In genomic region chr7:151687523-151688235, GRCh38 we compare ENCODE assay signal across 8 cellular contexts.
DNase-seq lines count a peak whose midpoint lies in the region; ATAC-seq and TF ChIP-seq lines count a peak whose summit lies in the region.

No MANE protein-coding gene starts in this region.

- no peaks in the 10 kb centered on the region for H3K9me3 ChIP-seq in HEK293 (ENCODE audit: control insufficient read depth, insufficient read depth, low read depth, low read length)
- H3K9me3 ChIP-seq in iPS-18a (ENCODE audit: control insufficient read depth, low read depth, low read length), result no peaks in the 10 kb centered on the region

- ATAC-seq in HG02798 (IDR thresholded peaks at IDR 0.05; ENCODE audit: poor library complexity, unreplicated experiment), result no peak
- ATAC-seq in GM21825 (IDR thresholded peaks at IDR 0.05; ENCODE audit: unreplicated experiment), result no peak

- CTCF ChIA-PET in HEK293 (lab: Yijun Ruan, JAX), result interaction anchor here (1.6 kb wide), 1 partner anchor 19 kb away, joined by 4 read pairs; no protein-coding TSS in a partner anchor

- in situ Hi-C loops in astrocyte of the cerebellum (cut with HindIII; ENCODE audit: low sequenced_read_pairs), result no loop called here

- H3K36me3 ChIP-seq in HEK293 (ENCODE audit: control insufficient read depth in 2 of 2, insufficient read depth in 1 of 2, low read length in 2 of 2) (no peaks in the 10 kb centered on the region), iPS-18a (ENCODE audit: control insufficient read depth, low read depth, low read length) (no peaks in the 10 kb centered on the region)

- H3K27me3 ChIP-seq in iPS-18a (ENCODE audit: control insufficient read depth, insufficient read depth, low read length), result no peaks in the 10 kb centered on the region

- peak; percentile 91 for DNase-seq in astrocyte of the cerebellum (ENCODE audit: low read depth)
- DNase-seq in smooth muscle cell of the brain vasculature (ENCODE audit: low read depth, low spot score), result peak; percentile 60
- DNase-seq in NCI-H748 (lab: John Stamatoyannopoulos, UW; ENCODE audit: unreplicated experiment), result no peak
- no peak for DNase-seq in activated CD8-positive, alpha-beta memory T cell treated with anti-CD3 and anti-CD28 coated beads, Interleukin-2, amount 50 U/mL, for 4 hours

- no peak overlapping the region for H3K27ac ChIP-seq in HEK293 (ENCODE audit: extremely low read depth, low read depth, low read length)
- H3K27ac ChIP-seq in iPS-18a (ENCODE audit: low read length), result no peak overlapping the region

- H3K9ac ChIP-seq in iPS-18a (ENCODE audit: low read length), result peak overlapping the region; percentile 42

- TF ChIP-seq CTCF in HEK293 (tag by site-specific recombination; IDR thresholded peaks at IDR 0.05), result no peak
- TF ChIP-seq CTCF in astrocyte of the cerebellum (IDR thresholded peaks at IDR 0.05; ENCODE audit: low read depth, low read length, missing control alignments), result no peak

- H3K4me3 ChIP-seq in HEK293 (ENCODE audit: low read depth, low read length), result no peak overlapping the region
- no peak overlapping the region for H3K4me3 ChIP-seq in astrocyte of the cerebellum (ENCODE audit: low read depth, low read length)
- H3K4me3 ChIP-seq in iPS-18a (ENCODE audit: low read length), result no peak overlapping the region

- H3K4me1 ChIP-seq in HEK293 (ENCODE audit: control insufficient read depth, insufficient read depth, low read length) (no peaks in the 10 kb centered on the region), iPS-18a (ENCODE audit: control insufficient read depth, low read depth, low read length) (peaks cover 11% of the 10 kb centered on the region)

- POLR2A ChIA-PET in HEK293 (lab: Yijun Ruan, JAX), result interaction anchor here (1.1 kb wide), 1 partner anchor 17 kb away, joined by 4 read pairs; no protein-coding TSS in a partner anchor

TF ChIP-seq in HEK293, 187 proteins besides CTCF, POLR2A, EP300 and RAD21 (continues in another document):
- TF ChIP-seq INSM2 (tag by site-specific recombination; IDR thresholded peaks at IDR 0.05), result peak; percentile 72; the same call in 1 of the 2 replicates
- TF ChIP-seq WT1 (tag by site-specific recombination; IDR thresholded peaks at IDR 0.05), result peak; percentile 42; the same call in 1 of the 2 replicates
- TF ChIP-seq, protein P1, sequence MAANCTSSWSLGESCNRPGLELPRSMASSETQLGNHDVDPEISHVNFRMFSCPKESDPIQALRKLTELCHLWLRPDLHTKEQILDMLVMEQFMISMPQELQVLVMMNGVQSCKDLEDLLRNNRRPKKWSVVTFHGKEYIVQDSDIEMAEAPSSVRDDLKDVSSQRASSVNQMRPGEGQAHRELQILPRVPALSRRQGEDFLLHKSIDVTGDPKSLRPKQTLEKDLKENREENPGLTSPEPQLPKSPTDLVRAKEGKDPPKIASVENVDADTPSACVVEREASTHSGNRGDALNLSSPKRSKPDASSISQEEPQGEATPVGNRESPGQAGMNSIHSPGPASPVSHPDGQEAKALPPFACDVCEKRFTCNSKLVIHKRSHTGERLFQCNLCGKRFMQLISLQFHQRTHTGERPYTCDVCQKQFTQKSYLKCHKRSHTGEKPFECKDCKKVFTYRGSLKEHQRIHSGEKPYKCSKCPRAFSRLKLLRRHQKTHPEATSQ (tag by site-specific recombination; IDR thresholded peaks at IDR 0.05), result no peak
- no peak for TF ChIP-seq ZNF76 (tag by site-specific recombination; IDR thresholded peaks at IDR 0.05; ENCODE audit: borderline replicate concordance, low read depth)
- TF ChIP-seq ZNF366 (tag by site-specific recombination; conservative IDR thresholded peaks at IDR 0.05), result peak; percentile 39; the same call in 1 of the 2 replicates
- TF ChIP-seq ZNF266 (tag by site-specific recombination; IDR thresholded peaks at IDR 0.05; ENCODE audit: low read depth), result no peak
- no peak for TF ChIP-seq ZBTB20 (tag by site-specific recombination; IDR thresholded peaks at IDR 0.05)
- TF ChIP-seq, protein P2, sequence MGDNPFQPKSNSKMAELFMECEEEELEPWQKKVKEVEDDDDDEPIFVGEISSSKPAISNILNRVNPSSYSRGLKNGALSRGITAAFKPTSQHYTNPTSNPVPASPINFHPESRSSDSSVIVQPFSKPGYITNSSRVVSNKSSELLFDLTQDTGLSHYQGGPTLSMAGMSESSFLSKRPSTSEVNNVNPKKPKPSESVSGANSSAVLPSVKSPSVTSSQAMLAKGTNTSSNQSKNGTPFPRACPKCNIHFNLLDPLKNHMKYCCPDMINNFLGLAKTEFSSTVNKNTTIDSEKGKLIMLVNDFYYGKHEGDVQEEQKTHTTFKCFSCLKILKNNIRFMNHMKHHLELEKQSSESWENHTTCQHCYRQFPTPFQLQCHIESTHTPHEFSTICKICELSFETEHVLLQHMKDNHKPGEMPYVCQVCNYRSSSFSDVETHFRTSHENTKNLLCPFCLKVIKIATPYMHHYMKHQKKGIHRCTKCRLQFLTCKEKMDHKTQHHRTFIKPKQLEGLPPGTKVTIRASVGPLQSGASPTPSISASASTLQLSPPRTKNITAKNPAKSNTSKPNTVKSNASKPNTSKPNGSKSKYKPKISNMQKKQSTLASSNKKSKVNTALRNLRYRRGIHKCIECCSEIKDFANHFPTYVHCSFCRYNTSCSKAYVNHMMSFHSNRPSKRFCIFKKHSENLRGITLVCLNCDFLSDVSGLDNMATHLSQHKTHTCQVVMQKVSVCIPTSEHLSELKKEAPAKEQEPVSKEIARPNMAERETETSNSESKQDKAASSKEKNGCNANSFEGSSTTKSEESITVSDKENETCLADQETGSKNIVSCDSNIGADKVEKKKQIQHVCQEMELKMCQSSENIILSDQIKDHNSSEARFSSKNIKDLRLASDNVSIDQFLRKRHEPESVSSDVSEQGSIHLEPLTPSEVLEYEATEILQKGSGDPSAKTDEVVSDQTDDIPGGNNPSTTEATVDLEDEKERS (tag by site-specific recombination; IDR thresholded peaks at IDR 0.05), result peak; percentile 77; the same call in 1 of the 2 replicates
- TF ChIP-seq EGR2 (tag by site-specific recombination; IDR thresholded peaks at IDR 0.05; ENCODE audit: low read depth), result 0 out of 2 replicates have a peak, but pooled peaks have one; percentile 15
- TF ChIP-seq SCRT2 (tag by site-specific recombination; IDR thresholded peaks at IDR 0.05), result peak; percentile 81
- peak; percentile 84; the same call in 1 of the 2 replicates for TF ChIP-seq ZFP37 (tag by site-specific recombination; IDR thresholded peaks at IDR 0.05)
- TF ChIP-seq KLF17 (tag by site-specific recombination; IDR thresholded peaks at IDR 0.05), result peak; percentile 66; the same call in 1 of the 2 replicates
- TF ChIP-seq ZFP41 (tag by site-specific recombination; IDR thresholded peaks at IDR 0.05; ENCODE audit: borderline replicate concordance), result no peak
- TF ChIP-seq ZFHX2 (tag by site-specific recombination; conservative IDR thresholded peaks at IDR 0.05), result peak; percentile 31; the same call in 1 of the 2 replicates
- TF ChIP-seq ZNF48 (tag by site-specific recombination; IDR thresholded peaks at IDR 0.05), result no peak
- peak; percentile 58; the same call in 1 of the 2 replicates for TF ChIP-seq ZNF398 (tag by site-specific recombination; IDR thresholded peaks at IDR 0.05)
- 0 out of 2 replicates have a peak, but pooled peaks have one; percentile 27 for TF ChIP-seq PRDM1 (tag by site-specific recombination; IDR thresholded peaks at IDR 0.05)
- no peak; the same call in 1 of the 2 replicates for TF ChIP-seq ZIC2 (tag by site-specific recombination; IDR thresholded peaks at IDR 0.05)
- TF ChIP-seq ZNF324 (tag by site-specific recombination; IDR thresholded peaks at IDR 0.05), result peak; percentile 71; the same call in 1 of the 2 replicates
- TF ChIP-seq SP2 (tag by site-specific recombination; IDR thresholded peaks at IDR 0.05), result no peak
- TF ChIP-seq ZNF677 (tag by site-specific recombination; IDR thresholded peaks at IDR 0.05), result no peak
- TF ChIP-seq ZBTB8A (tag by site-specific recombination; IDR thresholded peaks at IDR 0.05), result 0 out of 2 replicates have a peak, but pooled peaks have one; percentile 11

Comparison
In these comparisons a context has a peak if more than half of its experiments do, and no peak if none do; other contexts are left out.
1. DNase-seq: peak in astrocyte of the cerebellum (single experiment) and smooth muscle cell of the brain vasculature (single experiment); none in NCI-H748 (single experiment) and activated CD8-positive, alpha-beta memory T cell treated with anti-CD3 and anti-CD28 coated beads, Interleukin-2, amount 50 U/mL, for 4 hours (single experiment).